11 cellular contexts compared by ENCODE assay signal in the genomic region with DNA sequence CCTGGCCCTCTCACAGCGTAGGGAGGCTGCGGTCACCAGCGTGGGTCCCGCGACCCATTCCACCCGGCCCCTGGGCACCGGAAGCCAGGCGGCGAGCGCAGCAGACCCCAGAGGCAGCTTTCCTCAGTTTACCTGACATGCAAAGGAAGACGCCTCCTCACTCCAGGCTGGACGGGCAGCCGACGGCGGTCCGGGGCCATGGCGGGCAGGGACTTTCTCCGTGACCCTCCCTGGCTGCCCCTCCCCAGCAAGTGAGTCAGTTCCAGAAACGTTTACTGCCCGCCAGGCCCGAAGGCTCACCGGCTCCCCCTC. TPM values are rescaled to one million over a fixed set of nuclear protein-coding genes. Genes with fewer than 3 reads are reported as not detected.
DNase-seq lines count a peak whose midpoint lies in the region; ATAC-seq and TF ChIP-seq lines count a peak whose summit lies in the region.
"Had no signal": no experiment of that assay in that cellular context is flagged by ENCODE, and none has a peak within 500 bp of the region (broad histone marks: within the 10 kb centered on the region; RNA-seq: fewer than 3 reads in every experiment).

No MANE protein-coding gene starts in this region.

- no peak overlapping the region for H3K23ac ChIP-seq in trophoblast cell (ENCODE audit: low read length)

- peak overlapping the region; percentile 18 for H3K4ac ChIP-seq in trophoblast cell (ENCODE audit: low read depth, low read length)

- no peak overlapping the region for H4K12ac ChIP-seq in trophoblast cell (ENCODE audit: low read depth, low read length)

- no peak overlapping the region for H2BK5ac ChIP-seq in trophoblast cell (ENCODE audit: low read depth, low read length, poor library complexity)

- no peak for ATAC-seq in heart right ventricle

- peak overlapping the region; percentile 4 for H2AK5ac ChIP-seq in trophoblast cell (ENCODE audit: low read length)

- intact Hi-C loops in heart right ventricle (cut with DNase I) = no loop called here

- 66 to 75% (median 67%) methylated on average over 22 of the region's 22 CpGs for WGBS in adipose tissue, 3 donors
- no CpG with 5 or more reads among the region's 22 CpGs for WGBS in trophoblast cell (ENCODE audit: extremely low coverage, insufficient coverage, insufficient read length)
- WGBS in heart right ventricle, 2 donors = 91 to 92% methylated on average over 22 of the region's 22 CpGs

- H3K27ac ChIP-seq in AG04450 (ENCODE audit: low read depth, low read length) (peak overlapping the region; percentile 96), adipose tissue (ENCODE audit: low read depth, low read length) (peak overlapping the region; percentile 14), trophoblast cell (ENCODE audit: low read depth, low read length) (no peak overlapping the region), heart right ventricle (peak overlapping the region in 1 of 10 donors; percentile 56)
- H3K27ac ChIP-seq: thoracic aorta had no signal

- H3K4me2 ChIP-seq in trophoblast cell (ENCODE audit: low read length) = no peak overlapping the region

- H3K4me1 ChIP-seq in trophoblast cell (ENCODE audit: control insufficient read depth in 1 of 2, insufficient read depth in 2 of 2, low read length in 2 of 2) = peaks cover 49 to 54% of the 10 kb centered on the region in 2 experiments
- H3K4me1 ChIP-seq in heart right ventricle = peaks cover 5 to 54% (median 23%) of the 10 kb centered on the region in 9 donors

- peaks cover 21% of the 10 kb centered on the region for H3K9me3 ChIP-seq in AG04450 (ENCODE audit: control insufficient read depth, insufficient read depth, low read length)
- peaks cover 10% of the 10 kb centered on the region for H3K9me3 ChIP-seq in trophoblast cell (ENCODE audit: insufficient read depth, low read depth, low read length)
- no peaks in the 10 kb centered on the region for H3K9me3 ChIP-seq in heart right ventricle
- H3K9me3 ChIP-seq: thoracic aorta had no signal

- H3K4me3 ChIP-seq in AG04450 (ENCODE audit: low read depth, low read length) (peak overlapping the region; percentile 52), fibroblast of the aortic adventitia (ENCODE audit: low read depth, low read length) (peak overlapping the region; percentile 48), trophoblast cell (ENCODE audit: low read depth, low read length) (no peak overlapping the region), heart right ventricle (no peak overlapping the region)
- H3K4me3 ChIP-seq: thoracic aorta had no signal

- peak overlapping the region; percentile 51 for H4K91ac ChIP-seq in trophoblast cell (ENCODE audit: low read depth, low read length)

- DNase-seq in AG04450 (ENCODE audit: low read depth, low spot score) (no peak), fibroblast of the aortic adventitia (ENCODE audit: low read depth) (no peak), trophoblast cell (no peak), heart right ventricle (no peak), NCI-H2107 treated with DMSO at 0.1 percent for 48 hours (lab: John Stamatoyannopoulos, UW; ENCODE audit: unreplicated experiment) (no peak)
- DNase-seq in effector CD8-positive, alpha-beta T cell (lab: John Stamatoyannopoulos, UW) = no peak
- no peak for DNase-seq in activated naive CD4-positive, alpha-beta T cell treated with anti-CD3 and anti-CD28 coated beads, Interleukin-2, amount 50 U/mL, for 16 hours
- DNase-seq: activated CD8-positive, alpha-beta memory T cell treated with anti-CD3 and anti-CD28 coated beads, Interleukin-2, amount 50 U/mL, for 48 hours; NCI-H2171 treated with DMSO at 0.1 percent for 48 hours had no signal

- H3K27me3 ChIP-seq in AG04450 (ENCODE audit: control insufficient read depth, insufficient read depth, low read length) (no peaks in the 10 kb centered on the region), trophoblast cell (ENCODE audit: insufficient read depth, low read length) (no peaks in the 10 kb centered on the region), heart right ventricle (no peaks in the 10 kb centered on the region)

- H2BK120ac ChIP-seq in trophoblast cell (ENCODE audit: insufficient read depth, low read length, poor library complexity) = no peak overlapping the region

- H2BK12ac ChIP-seq in trophoblast cell (ENCODE audit: low read length) = no peak overlapping the region

- POLR2A ChIA-PET in AG04450 (lab: Yijun Ruan, JAX) = interaction anchor here (0.6 to 1.0 kb wide), 2 partner anchors 55 to 64 kb away, joined by 3 read pairs; no protein-coding TSS in a partner anchor

- H3K36me3 ChIP-seq in trophoblast cell (ENCODE audit: control insufficient read depth in 1 of 2, insufficient read depth in 2 of 2, low read length in 2 of 2) = peaks cover 7 to 17% of the 10 kb centered on the region in 2 experiments
- peaks cover 0 to 36% (median 0%) of the 10 kb centered on the region in 9 donors for H3K36me3 ChIP-seq in heart right ventricle

- no peak overlapping the region for H4K8ac ChIP-seq in trophoblast cell (ENCODE audit: low read depth, low read length)

- H3K18ac ChIP-seq in trophoblast cell (ENCODE audit: low read length) = peak overlapping the region; percentile 4

- H3K79me2 ChIP-seq in trophoblast cell (ENCODE audit: control insufficient read depth, insufficient read depth, low read length, poor library complexity) = peaks cover 26% of the 10 kb centered on the region

- H2AFZ ChIP-seq in trophoblast cell (ENCODE audit: insufficient read depth, low read length, poor library complexity) = no peak overlapping the region

- H3K79me1 ChIP-seq in trophoblast cell (ENCODE audit: low read length) = peaks cover 11% of the 10 kb centered on the region

- CTCF ChIA-PET in AG04450 (lab: Charles Lee) = no interaction called here

- TF ChIP-seq CTCF in AG04450 (IDR thresholded peaks at IDR 0.05; ENCODE audit: low read depth, low read length) (no peak), fibroblast of the aortic adventitia (IDR thresholded peaks at IDR 0.05; ENCODE audit: insufficient read depth, low read length) (no peak), heart right ventricle (IDR thresholded peaks at IDR 0.05) (no peak)

- peak overlapping the region; percentile 23 for H3K14ac ChIP-seq in trophoblast cell (ENCODE audit: low read length)

- no peak overlapping the region for H3K9ac ChIP-seq in trophoblast cell (ENCODE audit: low read length)

RNA-seq across cellular contexts. Expression of gene SBNO2, which starts 5.5 kb away (rescaled TPM):
- polyA plus RNA-seq in AG04450 (2011; rRNA removed) (9.9 and 14.2 TPM in 2 replicates), adipose tissue (100 to 1,000 TPM in 1 of 3 donors, 10 to 100 TPM in 2; 22.0 to 155 (median 53.1) TPM), heart right ventricle (10 to 100 TPM; 12.6 to 18.7 TPM)
- polyA minus RNA-seq in AG04450 (2011; rRNA and poly(A)+ RNA removed) = 25.9 and 28.8 TPM in 2 replicates
- total RNA-seq in fibroblast of the aortic adventitia (ENCODE audit: low replicate concordance) (18.5 and 41.2 TPM in 2 replicates), heart right ventricle (10 to 100 TPM; 12.6 to 61.3 (median 16.1) TPM)
- 21.2 and 22.5 TPM in 2 replicates for polyA plus RNA-seq in trophoblast cell (2013)

RNA-seq across cellular contexts. Expression of gene STK11, which starts 37.1 kb away (rescaled TPM):
- polyA plus RNA-seq in AG04450 (2011; rRNA removed) = 24.6 and 26.6 TPM in 2 replicates
- 45.2 and 55.6 TPM in 2 replicates for polyA minus RNA-seq in AG04450 (2011; rRNA and poly(A)+ RNA removed)
- 10 to 100 TPM; 24.5 to 42.9 (median 39.4) TPM for polyA plus RNA-seq in adipose tissue
- total RNA-seq in fibroblast of the aortic adventitia (ENCODE audit: low replicate concordance) = 54.1 and 84.1 TPM in 2 replicates
- 32.9 and 33.1 TPM in 2 replicates for polyA plus RNA-seq in trophoblast cell (2013)
- total RNA-seq in heart right ventricle = 10 to 100 TPM; 43.7 to 71.6 (median 46.6) TPM
- polyA plus RNA-seq in heart right ventricle = 10 to 100 TPM; 41.1 to 70.4 TPM

Comparison
In these comparisons a context has a peak if more than half of its experiments do, and no peak if none do; other contexts are left out.
1. H3K4me3 ChIP-seq: peak in AG04450 (single experiment) and fibroblast of the aortic adventitia (single experiment); none in trophoblast cell (single experiment) and heart right ventricle (0 of 10).